27 cellular contexts compared by ENCODE assay signal in genomic region chr10:31932838-31933237, GRCh38.
"Had no signal": no experiment of that assay in that cellular context is flagged by ENCODE, and none has a peak within 500 bp of the region (broad histone marks: within the 10 kb centered on the region; RNA-seq: fewer than 3 reads in every experiment).

No MANE protein-coding gene starts in this region.

- H3K27me3 ChIP-seq: esophagus muscularis mucosa, ovary, vagina had no signal

- H3K4me3 ChIP-seq: esophagus muscularis mucosa, ovary, skin epidermis, vagina had no signal

- H3K36me3 ChIP-seq: esophagus muscularis mucosa, neutrophil, ovary, vagina, WERI-Rb-1 had no signal

- DNase-seq: activated CD4-positive, alpha-beta memory T cell treated with anti-CD3 and anti-CD28 coated beads, Interleukin-2, amount 10 ng/mL, durations not matched to agents 7 days and 5 days; activated CD4-positive, alpha-beta T cell treated with anti-CD3 and anti-CD28 coated beads for 48 hours; activated gamma-delta T cell treated with Interleukin-2 at 50 U/mL for 16 hours; activated naive CD4-positive, alpha-beta T cell treated with anti-CD3 and anti-CD28 coated beads, Interleukin-2, amount 50 U/mL, for 16 hours; activated naive CD8-positive, alpha-beta T cell treated with anti-CD3 and anti-CD28 coated beads, Interleukin-2, amount 50 U/mL, for 24 hours; activated T-cell treated with anti-CD3 and anti-CD28 coated beads, Interleukin-2, amount 50 U/mL, for 4 hours; amygdala; central memory CD4-positive, alpha-beta T cell; endodermal cell; left cardiac atrium; naive B cell; nephron progenitor cell; ovary; retina; stimulated activated CD4-positive, alpha-beta T cell treated with anti-CD3 and anti-CD28 coated beads, Interleukin-4, amount 100 ng/mL, for 24 hours; stimulated activated naive CD8-positive, alpha-beta T cell treated with anti-CD3 and anti-CD28 coated beads, Interleukin-15, amount 100 ng/mL, for 72 hours; substantia nigra; T-helper 9 cell; WERI-Rb-1 had no signal

- H3K9me3 ChIP-seq: esophagus muscularis mucosa, neutrophil, ovary, vagina had no signal

- H3K27ac ChIP-seq: esophagus muscularis mucosa, neutrophil, ovary, skin epidermis, vagina, WERI-Rb-1 had no signal

- ATAC-seq: activated CD4-positive, CD25-positive, alpha-beta regulatory T cell treated with anti-CD3 and anti-CD28 coated beads, Interleukin-2, amount 50 U/mL, for 24 hours; activated naive CD8-positive, alpha-beta T cell treated with anti-CD3 and anti-CD28 coated beads, Interleukin-2, amount 50 U/mL, for 24 hours; activated T-cell treated with anti-CD3 and anti-CD28 coated beads, Interleukin-2, amount 50 U/mL, for 4 hours; activated T-helper 17 cell treated with anti-CD3 and anti-CD28 coated beads, Interleukin-2, amount 50 U/mL, for 72 hours; left cardiac atrium; sciatic nerve; stimulated activated effector memory CD8-positive, alpha-beta T cell treated with anti-CD3 and anti-CD28 coated beads, Interleukin-12 subunit alpha, Interleukin-12 subunit beta, amount 100 ng/mL, for 72 hours; stimulated activated naive CD8-positive, alpha-beta T cell treated with anti-CD3 and anti-CD28 coated beads, Interleukin-15, amount 100 ng/mL, for 72 hours had no signal
